ENCODE assay signal across 20 cellular contexts in the genomic region with DNA sequence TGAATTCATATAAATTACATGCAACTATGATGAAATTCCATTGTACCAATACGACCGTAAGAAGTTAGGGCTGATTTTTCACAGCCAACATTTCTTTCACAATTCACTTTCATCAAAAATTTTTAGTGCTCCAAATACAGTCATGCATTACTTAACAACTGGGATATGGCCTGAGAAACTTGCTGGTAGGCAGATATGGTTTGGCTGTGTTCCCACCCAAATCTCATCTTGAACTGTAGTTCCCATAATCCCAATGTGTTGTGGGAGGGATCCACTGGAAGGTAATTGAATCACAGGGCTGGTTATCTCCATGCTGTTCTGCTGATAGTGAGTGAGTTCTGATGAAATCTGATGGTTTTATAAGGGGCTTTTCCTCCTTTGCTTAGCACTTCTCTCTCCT.
"Had no signal": no experiment of that assay in that cellular context is flagged by ENCODE, and none has a peak within 500 bp of the region (broad histone marks: within the 10 kb centered on the region; RNA-seq: fewer than 3 reads in every experiment).

No MANE protein-coding gene starts in this region.

- ATAC-seq: body of pancreas; left colon; stimulated activated naive B cell treated with anti-CD40 and anti-IgM and Interleukin-4, amounts not matched to agents 10 μg/mL and 1 μg/mL and 100 μg/mL, for 72 hours had no signal

- H3K4me3 ChIP-seq: adrenal gland, body of pancreas, skin epidermis, thyroid gland had no signal

- H3K27ac ChIP-seq: adrenal gland, body of pancreas, skin epidermis, thyroid gland had no signal

- H3K9me3 ChIP-seq: thyroid gland had no signal

- DNase-seq: activated CD4-positive, alpha-beta memory T cell treated with anti-CD3 and anti-CD28 coated beads, Interleukin-2, amount 10 ng/mL, durations not matched to agents 7 days and 5 days; activated CD4-positive, alpha-beta T cell treated with anti-CD3 and anti-CD28 coated beads for 4 hours; activated effector memory CD4-positive, alpha-beta T cell treated with anti-CD3 and anti-CD28 coated beads, Interleukin-2, amount 50 U/mL, for 16 hours; activated T-cell treated with anti-CD3 and anti-CD28 coated beads, Interleukin-2, amount 50 U/mL, for 48 hours; adrenal gland; body of pancreas; dermis blood vessel endothelial cell; endodermal cell; head of caudate nucleus; immature natural killer cell; left colon; mammary epithelial cell; naive B cell; retina; stimulated activated CD4-positive, alpha-beta T cell treated with anti-CD3 and anti-CD28 coated beads, Interleukin-15, amount 100 ng/mL, for 24 hours; stimulated activated CD4-positive, alpha-beta T cell treated with anti-CD3 and anti-CD28 coated beads, Interleukin-4, amount 100 ng/mL, for 1 hour; stimulated activated naive B cell treated with anti-CD40 and anti-IgM and Interleukin-4, amounts not matched to agents 10 μg/mL and 1 μg/mL and 100 μg/mL, for 72 hours; T-helper 2 cell; thyroid gland had no signal

- H3K27me3 ChIP-seq: adrenal gland, body of pancreas, thyroid gland had no signal

- H3K36me3 ChIP-seq: adrenal gland had no signal

- H3K4me1 ChIP-seq: adrenal gland, body of pancreas, thyroid gland had no signal
